In genomic region chr11:76026862-76027261, GRCh38 we compare ENCODE assay signal across 2 cellular contexts.
TF ChIP-seq lines count a peak whose summit lies in the region.

No MANE protein-coding gene starts in this region.

TF ChIP-seq in GM23338, 12 proteins besides CTCF, POLR2A, EP300 and RAD21:
- TF ChIP-seq ZNF462 (CRISPR knock-in tag; IDR thresholded peaks at IDR 0.05), result no peak
- TF ChIP-seq ZNF114 (CRISPR knock-in tag; IDR thresholded peaks at IDR 0.05), result no peak
- no peak for TF ChIP-seq NANOG (IDR thresholded peaks at IDR 0.05; ENCODE audit: borderline replicate concordance)
- TF ChIP-seq POLR2AphosphoS5 (IDR thresholded peaks at IDR 0.05; ENCODE audit: low read depth), result no peak
- no peak for TF ChIP-seq EZH2 (IDR thresholded peaks at IDR 0.05; ENCODE audit: low read depth, unreplicated experiment)
- TF ChIP-seq CREB1 (CRISPR knock-in tag; IDR thresholded peaks at IDR 0.05; ENCODE audit: low read depth), result no peak
- TF ChIP-seq ZNF331 (CRISPR knock-in tag; IDR thresholded peaks at IDR 0.05; ENCODE audit: low read depth), result no peak
- TF ChIP-seq, protein P1, sequence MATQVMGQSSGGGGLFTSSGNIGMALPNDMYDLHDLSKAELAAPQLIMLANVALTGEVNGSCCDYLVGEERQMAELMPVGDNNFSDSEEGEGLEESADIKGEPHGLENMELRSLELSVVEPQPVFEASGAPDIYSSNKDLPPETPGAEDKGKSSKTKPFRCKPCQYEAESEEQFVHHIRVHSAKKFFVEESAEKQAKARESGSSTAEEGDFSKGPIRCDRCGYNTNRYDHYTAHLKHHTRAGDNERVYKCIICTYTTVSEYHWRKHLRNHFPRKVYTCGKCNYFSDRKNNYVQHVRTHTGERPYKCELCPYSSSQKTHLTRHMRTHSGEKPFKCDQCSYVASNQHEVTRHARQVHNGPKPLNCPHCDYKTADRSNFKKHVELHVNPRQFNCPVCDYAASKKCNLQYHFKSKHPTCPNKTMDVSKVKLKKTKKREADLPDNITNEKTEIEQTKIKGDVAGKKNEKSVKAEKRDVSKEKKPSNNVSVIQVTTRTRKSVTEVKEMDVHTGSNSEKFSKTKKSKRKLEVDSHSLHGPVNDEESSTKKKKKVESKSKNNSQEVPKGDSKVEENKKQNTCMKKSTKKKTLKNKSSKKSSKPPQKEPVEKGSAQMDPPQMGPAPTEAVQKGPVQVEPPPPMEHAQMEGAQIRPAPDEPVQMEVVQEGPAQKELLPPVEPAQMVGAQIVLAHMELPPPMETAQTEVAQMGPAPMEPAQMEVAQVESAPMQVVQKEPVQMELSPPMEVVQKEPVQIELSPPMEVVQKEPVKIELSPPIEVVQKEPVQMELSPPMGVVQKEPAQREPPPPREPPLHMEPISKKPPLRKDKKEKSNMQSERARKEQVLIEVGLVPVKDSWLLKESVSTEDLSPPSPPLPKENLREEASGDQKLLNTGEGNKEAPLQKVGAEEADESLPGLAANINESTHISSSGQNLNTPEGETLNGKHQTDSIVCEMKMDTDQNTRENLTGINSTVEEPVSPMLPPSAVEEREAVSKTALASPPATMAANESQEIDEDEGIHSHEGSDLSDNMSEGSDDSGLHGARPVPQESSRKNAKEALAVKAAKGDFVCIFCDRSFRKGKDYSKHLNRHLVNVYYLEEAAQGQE (IDR thresholded peaks at IDR 0.05; ENCODE audit: unreplicated experiment), result no peak
- TF ChIP-seq JUNB (IDR thresholded peaks at IDR 0.05; ENCODE audit: unreplicated experiment), result no peak
- no peak for TF ChIP-seq STAT1 (IDR thresholded peaks at IDR 0.05; ENCODE audit: unreplicated experiment)
- TF ChIP-seq, protein P2, sequence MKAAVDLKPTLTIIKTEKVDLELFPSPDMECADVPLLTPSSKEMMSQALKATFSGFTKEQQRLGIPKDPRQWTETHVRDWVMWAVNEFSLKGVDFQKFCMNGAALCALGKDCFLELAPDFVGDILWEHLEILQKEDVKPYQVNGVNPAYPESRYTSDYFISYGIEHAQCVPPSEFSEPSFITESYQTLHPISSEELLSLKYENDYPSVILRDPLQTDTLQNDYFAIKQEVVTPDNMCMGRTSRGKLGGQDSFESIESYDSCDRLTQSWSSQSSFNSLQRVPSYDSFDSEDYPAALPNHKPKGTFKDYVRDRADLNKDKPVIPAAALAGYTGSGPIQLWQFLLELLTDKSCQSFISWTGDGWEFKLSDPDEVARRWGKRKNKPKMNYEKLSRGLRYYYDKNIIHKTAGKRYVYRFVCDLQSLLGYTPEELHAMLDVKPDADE (IDR thresholded peaks at IDR 0.05), result no peak
- TF ChIP-seq EZH2phosphoT487 (IDR thresholded peaks at IDR 0.05; ENCODE audit: unreplicated experiment), result no peak

TF ChIP-seq in K562, 482 proteins besides CTCF, POLR2A, EP300 and RAD21 (continued from another document):
- TF ChIP-seq, protein P3, sequence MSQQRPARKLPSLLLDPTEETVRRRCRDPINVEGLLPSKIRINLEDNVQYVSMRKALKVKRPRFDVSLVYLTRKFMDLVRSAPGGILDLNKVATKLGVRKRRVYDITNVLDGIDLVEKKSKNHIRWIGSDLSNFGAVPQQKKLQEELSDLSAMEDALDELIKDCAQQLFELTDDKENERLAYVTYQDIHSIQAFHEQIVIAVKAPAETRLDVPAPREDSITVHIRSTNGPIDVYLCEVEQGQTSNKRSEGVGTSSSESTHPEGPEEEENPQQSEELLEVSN (IDR thresholded peaks at IDR 0.05; ENCODE audit: borderline replicate concordance in 1 of 2, extremely low read depth in 1 of 2, insufficient read depth in 1 of 2, insufficient read length in 1 of 2, low read depth in 1 of 2, low read length in 1 of 2, poor library complexity in 1 of 2, severe bottlenecking in 1 of 2), result no peak
- TF ChIP-seq ATF3 (IDR thresholded peaks at IDR 0.05) (peak; percentile 48; the same call in 1 of the 2 replicates), ATF3 (CRISPR knock-in tag; conservative IDR thresholded peaks at IDR 0.05) (no peak)
